25 cellular contexts compared by ENCODE assay signal in genomic region chr1:41444796-41445195, GRCh38. TPM values are rescaled to one million over a fixed set of nuclear protein-coding genes. Genes with fewer than 3 reads are reported as not detected.
A peak's percentile ranks its signal among the peaks of the same experiment; 100 is the strongest.
DNase-seq lines count a peak whose midpoint lies in the region; ATAC-seq and TF ChIP-seq lines count a peak whose summit lies in the region.
"Had no signal": no experiment of that assay in that cellular context is flagged by ENCODE, and none has a peak within 500 bp of the region (broad histone marks: within the 10 kb centered on the region; RNA-seq: fewer than 3 reads in every experiment).

No MANE protein-coding gene starts in this region.

- H3K27me3 ChIP-seq in gastrocnemius medialis (no peaks in the 10 kb centered on the region), ascending aorta (no peaks in the 10 kb centered on the region), gastroesophageal sphincter (no peaks in the 10 kb centered on the region)
- H3K27me3 ChIP-seq: BLaER1 had no signal

- no peak for TF ChIP-seq CTCF in VCaP (conservative IDR thresholded peaks at IDR 0.05)
- TF ChIP-seq CTCF in gastrocnemius medialis (IDR thresholded peaks at IDR 0.05 in 4 of 5, conservative IDR thresholded peaks at IDR 0.05 in 1 of 5): no peak
- no peak for TF ChIP-seq CTCF in ascending aorta (IDR thresholded peaks at IDR 0.05)
- TF ChIP-seq CTCF in gastroesophageal sphincter (IDR thresholded peaks at IDR 0.05): no peak

- intact Hi-C loops in left ventricle myocardium superior (cut with micrococcal nuclease) (no loop called here), gastrocnemius medialis (cut with DNase I; ENCODE audit: low total_unique reads) (no loop called here), ascending aorta (cut with DNase I) (no loop called here)

- TF ChIP-seq EP300 in gastroesophageal sphincter (IDR thresholded peaks at IDR 0.05): no peak

- TF ChIP-seq POLR2A in gastrocnemius medialis (IDR thresholded peaks at IDR 0.05) (no peak), gastroesophageal sphincter (IDR thresholded peaks at IDR 0.05) (no peak)

- H3K36me3 ChIP-seq in gastrocnemius medialis: no peaks in the 10 kb centered on the region
- no peaks in the 10 kb centered on the region for H3K36me3 ChIP-seq in ascending aorta
- no peaks in the 10 kb centered on the region for H3K36me3 ChIP-seq in gastroesophageal sphincter
- H3K36me3 ChIP-seq: BLaER1, HAP-1 had no signal

- in situ Hi-C loops in gastrocnemius medialis (cut with MboI; ENCODE audit: low sequenced_read_pairs in 4 of 4): no loop called here

- peak; percentile 34 for DNase-seq in DMS79 treated with DMSO at 0.1 percent for 48 hours (lab: John Stamatoyannopoulos, UW)
- no peak for DNase-seq in left ventricle myocardium superior
- no peak for DNase-seq in gastrocnemius medialis
- DNase-seq in ascending aorta (ENCODE audit: low spot score in 2 of 2): no peak
- no peak for DNase-seq in cerebellar nuclear complex (lab: John Stamatoyannopoulos, UW)
- DNase-seq: CD4-positive, CD25-positive, alpha-beta regulatory T cell; DMS153; GOT3; HFFc6; NCI-H1048; NCI-H1417; NCI-H1694; NCI-H2029 treated with DMSO at 0.1 percent for 48 hours; NCI-H226; NCI-H510A; NCI-H69; SIG-M5 had no signal

- H3K4me1 ChIP-seq in gastrocnemius medialis (no peaks in the 10 kb centered on the region), ascending aorta (peaks cover 3 to 10% of the 10 kb centered on the region in 2 donors), gastroesophageal sphincter (no peaks in the 10 kb centered on the region)
- H3K4me1 ChIP-seq: HAP-1 had no signal

- peak overlapping the region; percentile 96; the same call in 1 of the 2 replicates for H3K27ac ChIP-seq in VCaP
- H3K27ac ChIP-seq in gastrocnemius medialis: no peak overlapping the region
- H3K27ac ChIP-seq in ascending aorta: no peak overlapping the region
- H3K27ac ChIP-seq in gastroesophageal sphincter: no peak overlapping the region
- H3K27ac ChIP-seq: BLaER1, RWPE1, SK-N-MC had no signal

- ATAC-seq in left ventricle myocardium superior (peak; percentile 85), gastrocnemius medialis (peak; percentile 55 to 81), gastroesophageal sphincter (no peak)
- ATAC-seq: Panc1 had no signal

- H3K4me3 ChIP-seq in gastrocnemius medialis (no peak overlapping the region), ascending aorta (no peak overlapping the region), gastroesophageal sphincter (no peak overlapping the region)
- H3K4me3 ChIP-seq: BLaER1, HAP-1, SK-N-MC had no signal

- H3K9me3 ChIP-seq in gastrocnemius medialis (no peaks in the 10 kb centered on the region), ascending aorta (no peaks in the 10 kb centered on the region), gastroesophageal sphincter (peaks cover 0 to 14% (median 0%) of the 10 kb centered on the region in 3 donors)

RNA-seq across cellular contexts. Expression of gene EDN2, which starts 39.7 kb away (rescaled TPM):
- 0.27 TPM for total RNA-seq in left ventricle myocardium superior
- total RNA-seq in gastrocnemius medialis: not detected
- total RNA-seq in ascending aorta: not detected
- 1 to 10 TPM in 1 of 4 donors, under 1 TPM in 1, not detected in 2; 0.50 to 1.1 TPM for total RNA-seq in gastroesophageal sphincter
- total RNA-seq: HFFc6, OCI-LY7 had no signal
